Comparison of ENCODE assay signal across 28 cellular contexts in the genomic region with DNA sequence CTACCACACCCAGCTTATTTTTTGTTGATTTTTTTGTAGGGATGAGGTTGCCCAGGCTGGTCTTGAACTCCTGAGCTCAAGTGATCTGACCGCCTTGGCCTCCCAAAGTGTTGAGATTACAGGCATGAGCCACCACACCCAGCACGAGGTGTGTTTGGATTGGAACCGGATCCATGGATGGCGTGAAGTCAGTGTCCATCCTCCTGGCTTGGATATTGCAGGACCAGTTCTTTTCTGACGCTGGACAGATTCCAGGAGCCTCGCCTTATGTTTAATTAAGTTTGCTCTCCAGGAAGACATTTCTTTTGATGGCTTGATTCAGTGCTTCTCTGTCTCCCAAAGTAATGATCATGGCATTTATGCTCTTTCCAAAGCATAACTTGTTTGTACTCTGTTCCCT.
"Had no signal": no experiment of that assay in that cellular context is flagged by ENCODE, and none has a peak within 500 bp of the region (broad histone marks: within the 10 kb centered on the region; RNA-seq: fewer than 3 reads in every experiment).

No MANE protein-coding gene starts in this region.

- DNase-seq: activated CD4-positive, alpha-beta T cell treated with anti-CD3 and anti-CD28 coated beads for 4 hours; activated CD8-positive, alpha-beta memory T cell treated with anti-CD3 and anti-CD28 coated beads, Interleukin-2, amount 50 U/mL, for 4 hours; activated CD8-positive, alpha-beta T cell treated with anti-CD3 and anti-CD28 coated beads for 36 hours; activated naive CD4-positive, alpha-beta T cell treated with anti-CD3 and anti-CD28 coated beads, Interleukin-2, amount 50 U/mL, for 16 hours; activated naive CD8-positive, alpha-beta T cell treated with anti-CD3 and anti-CD28 coated beads, Interleukin-2, amount 10 ng/mL, durations not matched to agents 7 days and 5 days; adrenal gland; anterior cingulate cortex; caudate nucleus; Kasumi-1; MV-4-11; NCI-H1092 treated with DMSO at 0.1 percent for 48 hours; NCI-H1417 treated with DMSO at 0.1 percent for 48 hours; NCI-H1694; NCI-H2029; NCI-H2107; NCI-H2171 treated with DMSO at 0.1 percent for 48 hours; NCI-H226; NCI-H510A; NCI-H526 treated with DMSO at 0.1 percent for 48 hours; Right ventricle myocardium superior; RPMI8226; SW 1271 had no signal

- H3K9me3 Mint-ChIP-seq: activated CD8-positive, alpha-beta T cell treated with anti-CD3 and anti-CD28 coated beads for 36 hours; activated naive CD8-positive, alpha-beta T cell treated with anti-CD3 and anti-CD28 coated beads, Interleukin-2, amount 10 ng/mL, durations not matched to agents 7 days and 5 days; T-helper 2 cell treated with Interferon-gamma antibody and Interleukin-4, amounts not matched to agents 5 μg/mL and 100 μg/mL, for 36 hours had no signal

- H3K27ac ChIP-seq: adrenal gland, SJSA1 had no signal

- H3K27ac Mint-ChIP-seq: activated CD8-positive, alpha-beta T cell treated with anti-CD3 and anti-CD28 coated beads for 36 hours; activated naive CD8-positive, alpha-beta T cell treated with anti-CD3 and anti-CD28 coated beads, Interleukin-2, amount 10 ng/mL, durations not matched to agents 7 days and 5 days; T-helper 2 cell treated with Interferon-gamma antibody and Interleukin-4, amounts not matched to agents 5 μg/mL and 100 μg/mL, for 36 hours had no signal

- H3K4me1 Mint-ChIP-seq: activated naive CD8-positive, alpha-beta T cell treated with anti-CD3 and anti-CD28 coated beads, Interleukin-2, amount 10 ng/mL, durations not matched to agents 7 days and 5 days had no signal

- H3K4me1 ChIP-seq: adrenal gland, SJSA1 had no signal

- H3K4me3 ChIP-seq: adrenal gland, K562, SJSA1 had no signal

- H3K9me3 ChIP-seq: adrenal gland, SJSA1 had no signal

- H3K36me3 ChIP-seq: adrenal gland, SJSA1 had no signal

- H3K4me3 Mint-ChIP-seq: activated CD8-positive, alpha-beta T cell treated with anti-CD3 and anti-CD28 coated beads for 36 hours; activated naive CD8-positive, alpha-beta T cell treated with anti-CD3 and anti-CD28 coated beads, Interleukin-2, amount 10 ng/mL, durations not matched to agents 7 days and 5 days; T-helper 2 cell treated with Interferon-gamma antibody and Interleukin-4, amounts not matched to agents 5 μg/mL and 100 μg/mL, for 36 hours had no signal

- H3K27me3 ChIP-seq: adrenal gland, SJSA1 had no signal

- ATAC-seq: activated CD4-positive, CD25-positive, alpha-beta regulatory T cell treated with anti-CD3 and anti-CD28 coated beads, Interleukin-2, amount 50 U/mL, for 24 hours; activated CD8-positive, alpha-beta T cell treated with anti-CD3 and anti-CD28 coated beads for 36 hours; K562; Panc1; SK-N-SH treated with all-trans-retinoic acid at 6 μM for 48 hours had no signal
